ENCODE assay signal across 17 cellular contexts in genomic region chr9:137592767-137593166, GRCh38. TPM values are rescaled to one million over a fixed set of nuclear protein-coding genes. Genes with fewer than 3 reads are reported as not detected.
DNase-seq lines count a peak whose midpoint lies in the region; FAIRE-seq and TF ChIP-seq lines count a peak whose summit lies in the region.
"Had no signal": no experiment of that assay in that cellular context is flagged by ENCODE, and none has a peak within 500 bp of the region (broad histone marks: within the 10 kb centered on the region; RNA-seq: fewer than 3 reads in every experiment).

No MANE protein-coding gene starts in this region.

- H3K27me3 Mint-ChIP-seq in activated CD4-positive, alpha-beta T cell treated with anti-CD3 and anti-CD28 coated beads, Interleukin-2, amount 10 ng/mL, durations not matched to agents 24 days and 14 days = no peaks in the 10 kb centered on the region
- H3K27me3 Mint-ChIP-seq in progenitor cell of endocrine pancreas = no peaks in the 10 kb centered on the region
- H3K27me3 Mint-ChIP-seq: memory B cell had no signal

- TF ChIP-seq CTCF in NB4 (IDR thresholded peaks at IDR 0.05; ENCODE audit: low read depth, low read length) (no peak), progenitor cell of endocrine pancreas (IDR thresholded peaks at IDR 0.05; ENCODE audit: unreplicated experiment) (no peak)

- no peak overlapping the region for H3K4me3 ChIP-seq in NB4 (ENCODE audit: low read depth, low read length)
- H3K4me3 ChIP-seq: gastroesophageal sphincter had no signal

- no peak for FAIRE-seq in GM12891 (lab: Jason Lieb, UNC)

- H3K4me1 Mint-ChIP-seq in activated CD4-positive, alpha-beta T cell treated with anti-CD3 and anti-CD28 coated beads, Interleukin-2, amount 10 ng/mL, durations not matched to agents 24 days and 14 days = peaks cover 10% of the 10 kb centered on the region
- H3K4me1 Mint-ChIP-seq in progenitor cell of endocrine pancreas (ENCODE audit: low read depth) = peaks cover 4% of the 10 kb centered on the region

- H3K9me3 Mint-ChIP-seq in activated CD4-positive, alpha-beta T cell treated with anti-CD3 and anti-CD28 coated beads, Interleukin-2, amount 10 ng/mL, durations not matched to agents 24 days and 14 days = no peaks in the 10 kb centered on the region
- no peaks in the 10 kb centered on the region for H3K9me3 Mint-ChIP-seq in progenitor cell of endocrine pancreas (ENCODE audit: low read depth)
- H3K9me3 Mint-ChIP-seq: activated naive CD4-positive, alpha-beta T cell treated with anti-CD3 and anti-CD28 coated beads for 36 hours; memory B cell had no signal

- intact Hi-C loops in activated CD4-positive, alpha-beta T cell treated with anti-CD3 and anti-CD28 coated beads, Interleukin-2, amount 10 ng/mL, durations not matched to agents 24 days and 14 days (cut with micrococcal nuclease) = no loop called here
- intact Hi-C loops in head of caudate nucleus (cut with DNase I) = loop anchor here (5.0 kb wide), 1 partner anchor 40 kb away; the partner anchor contains the start of genes MRPL41 and PNPLA7

- TF ChIP-seq POLR2A in NB4 (IDR thresholded peaks at IDR 0.05; ENCODE audit: extremely low read depth, insufficient read length) (no peak), GM12891 (IDR thresholded peaks at IDR 0.05; ENCODE audit: low read depth, low read length) (no peak)

- peaks cover 8% of the 10 kb centered on the region for H3K36me3 Mint-ChIP-seq in activated CD4-positive, alpha-beta T cell treated with anti-CD3 and anti-CD28 coated beads, Interleukin-2, amount 10 ng/mL, durations not matched to agents 24 days and 14 days (ENCODE audit: low read depth)
- H3K36me3 Mint-ChIP-seq in progenitor cell of endocrine pancreas (ENCODE audit: insufficient read depth) = peaks cover 3% of the 10 kb centered on the region

- no peak overlapping the region for H3K27ac Mint-ChIP-seq in activated CD4-positive, alpha-beta T cell treated with anti-CD3 and anti-CD28 coated beads, Interleukin-2, amount 10 ng/mL, durations not matched to agents 24 days and 14 days
- H3K27ac Mint-ChIP-seq in progenitor cell of endocrine pancreas = no peak overlapping the region
- H3K27ac Mint-ChIP-seq: activated naive CD4-positive, alpha-beta T cell treated with anti-CD3 and anti-CD28 coated beads for 36 hours; memory B cell had no signal

- peak overlapping the region; percentile 60 for H3K4me3 Mint-ChIP-seq in activated CD4-positive, alpha-beta T cell treated with anti-CD3 and anti-CD28 coated beads, Interleukin-2, amount 10 ng/mL, durations not matched to agents 24 days and 14 days
- peak overlapping the region; percentile 9 for H3K4me3 Mint-ChIP-seq in progenitor cell of endocrine pancreas (ENCODE audit: low read depth)
- H3K4me3 Mint-ChIP-seq: memory B cell had no signal

- DNase-seq in activated CD4-positive, alpha-beta T cell treated with anti-CD3 and anti-CD28 coated beads, Interleukin-2, amount 10 ng/mL, durations not matched to agents 24 days and 14 days = no peak
- DNase-seq in activated CD4-positive, alpha-beta T cell treated with anti-CD3 and anti-CD28 coated beads, Interleukin-2, amount 50 U/mL, for 48 hours = no peak
- DNase-seq in NB4 (ENCODE audit: low read depth) (peak; percentile 68), head of caudate nucleus (peak in 40 of 42 donors; percentile 49 to 93 (median 76)), progenitor cell of endocrine pancreas (ENCODE audit: low spot score, unreplicated experiment) (no peak), amniotic stem cell (lab: John Stamatoyannopoulos, UW) (no peak), GM12891 (ENCODE audit: insufficient read length, low spot score) (no peak), NCI-H2171 treated with DMSO at 0.1 percent for 48 hours (lab: John Stamatoyannopoulos, UW) (no peak)
- DNase-seq: activated CD4-positive, alpha-beta T cell treated with anti-CD3 and anti-CD28 coated beads for 1 hour; activated naive CD4-positive, alpha-beta T cell treated with anti-CD3 and anti-CD28 coated beads for 36 hours; Calu3; dermis blood vessel endothelial cell; GOT3; NCI-H1694 treated with DMSO at 0.1 percent for 48 hours; stimulated activated CD4-positive, alpha-beta T cell treated with anti-CD3 and anti-CD28 coated beads, Interleukin-2, amount 100 ng/mL, for 48 hours had no signal

TF ChIP-seq in GM12891, 5 proteins besides CTCF, POLR2A, EP300 and RAD21:
- TF ChIP-seq TAF1 (IDR thresholded peaks at IDR 0.05; ENCODE audit: low read depth, low read length) (no peak), PAX5 (IDR thresholded peaks at IDR 0.05; ENCODE audit: insufficient read depth, low read length, severe bottlenecking) (no peak), POU2F2 (IDR thresholded peaks at IDR 0.05; ENCODE audit: low read depth, low read length) (no peak), POLR2AphosphoS5 (IDR thresholded peaks at IDR 0.05; ENCODE audit: low read depth, low read length) (no peak), SPI1 (IDR thresholded peaks at IDR 0.05; ENCODE audit: low read depth, low read length) (no peak)

RNA-seq across cellular contexts. Expression of gene ZMYND19, which starts 2.5 kb away (rescaled TPM):
- total RNA-seq in activated CD4-positive, alpha-beta T cell treated with anti-CD3 and anti-CD28 coated beads, Interleukin-2, amount 10 ng/mL, durations not matched to agents 24 days and 14 days = 86.4 and 92.4 TPM in 2 replicates
- 35.7 and 38.8 TPM in 2 replicates for total RNA-seq in progenitor cell of endocrine pancreas
- 20.4 TPM for polyA plus RNA-seq in GM12891 (2012; ENCODE audit: low read depth, missing spikeins)

RNA-seq across cellular contexts. Expression of gene ARRDC1, which starts 12.7 kb away (rescaled TPM):
- total RNA-seq in activated CD4-positive, alpha-beta T cell treated with anti-CD3 and anti-CD28 coated beads, Interleukin-2, amount 10 ng/mL, durations not matched to agents 24 days and 14 days = 63.7 and 68.4 TPM in 2 replicates
- total RNA-seq in progenitor cell of endocrine pancreas = 64.0 and 74.9 TPM in 2 replicates
- polyA plus RNA-seq in GM12891 (2012; ENCODE audit: low read depth, missing spikeins) = 15.7 TPM

RNA-seq across cellular contexts. Expression of gene DPH7, which starts 14.0 kb away (rescaled TPM):
- total RNA-seq in activated CD4-positive, alpha-beta T cell treated with anti-CD3 and anti-CD28 coated beads, Interleukin-2, amount 10 ng/mL, durations not matched to agents 24 days and 14 days = 51.7 and 51.9 TPM in 2 replicates
- total RNA-seq in progenitor cell of endocrine pancreas = 58.8 and 64.0 TPM in 2 replicates
- 16.5 TPM for polyA plus RNA-seq in GM12891 (2012; ENCODE audit: low read depth, missing spikeins)

RNA-seq across cellular contexts. Expression of gene EHMT1, which starts 26.0 kb away (rescaled TPM):
- total RNA-seq in activated CD4-positive, alpha-beta T cell treated with anti-CD3 and anti-CD28 coated beads, Interleukin-2, amount 10 ng/mL, durations not matched to agents 24 days and 14 days = 93.6 and 99.4 TPM in 2 replicates
- 159 and 167 TPM in 2 replicates for total RNA-seq in progenitor cell of endocrine pancreas
- 37.8 TPM for polyA plus RNA-seq in GM12891 (2012; ENCODE audit: low read depth, missing spikeins)

RNA-seq across cellular contexts. Expression of gene MRPL41, which starts 41.1 kb away (rescaled TPM):
- 52.8 and 53.9 TPM in 2 replicates for total RNA-seq in activated CD4-positive, alpha-beta T cell treated with anti-CD3 and anti-CD28 coated beads, Interleukin-2, amount 10 ng/mL, durations not matched to agents 24 days and 14 days
- 27.9 and 30.2 TPM in 2 replicates for total RNA-seq in progenitor cell of endocrine pancreas
- polyA plus RNA-seq in GM12891 (2012; ENCODE audit: low read depth, missing spikeins) = 43.6 TPM

Comparison
In these comparisons a context has a peak if more than half of its experiments do, and no peak if none do; other contexts are left out.
1. DNase-seq: peak in NB4 (single experiment) and head of caudate nucleus (40 of 42); none in activated CD4-positive, alpha-beta T cell treated with anti-CD3 and anti-CD28 coated beads, Interleukin-2, amount 10 ng/mL, durations not matched to agents 24 days and 14 days (single experiment), activated CD4-positive, alpha-beta T cell treated with anti-CD3 and anti-CD28 coated beads, Interleukin-2, amount 50 U/mL, for 48 hours (0 of 2), progenitor cell of endocrine pancreas (single experiment), amniotic stem cell (single experiment), GM12891 (single experiment) and NCI-H2171 treated with DMSO at 0.1 percent for 48 hours (single experiment).